In genomic region chr4:185270885-185271284, GRCh38 we compare ENCODE assay signal across 17 cellular contexts.
DNase-seq lines count a peak whose midpoint lies in the region; ATAC-seq lines count a peak whose summit lies in the region.
"Had no signal": no experiment of that assay in that cellular context is flagged by ENCODE, and none has a peak within 500 bp of the region (broad histone marks: within the 10 kb centered on the region; RNA-seq: fewer than 3 reads in every experiment).

No MANE protein-coding gene starts in this region.

- H3K9me3 ChIP-seq in stomach smooth muscle (ENCODE audit: control insufficient read depth in 2 of 2, low read length in 2 of 2) (no peaks in the 10 kb centered on the region), mesenchymal stem cell (ENCODE audit: control insufficient read depth, low read length) (no peaks in the 10 kb centered on the region)
- H3K9me3 ChIP-seq in CD8-positive, alpha-beta memory T cell (ENCODE audit: low read length), result no peaks in the 10 kb centered on the region
- H3K9me3 ChIP-seq: BE2C; BLaER1 treated with 17β-estradiol and CSF1 and Interleukin-3, amounts not matched to agents 10 nM and 100 nM had no signal

- no peak overlapping the region for H3K4me3 Mint-ChIP-seq in activated CD4-positive, alpha-beta T cell treated with anti-CD3 and anti-CD28 coated beads, Interleukin-2, amount 10 ng/mL, durations not matched to agents 24 days and 14 days
- H3K4me3 Mint-ChIP-seq in activated CD4-positive, alpha-beta T cell treated with anti-CD3 and anti-CD28 coated beads, Interleukin-2, amount 10 ng/mL, durations not matched to agents 7 days and 5 days, result no peak overlapping the region
- H3K4me3 Mint-ChIP-seq in CD8-positive, alpha-beta memory T cell, result no peak overlapping the region
- H3K4me3 Mint-ChIP-seq: CD8-positive, alpha-beta T cell had no signal

- intact Hi-C loops in activated CD4-positive, alpha-beta T cell treated with anti-CD3 and anti-CD28 coated beads, Interleukin-2, amount 10 ng/mL, durations not matched to agents 24 days and 14 days (cut with micrococcal nuclease), result no loop called here

- no peaks in the 10 kb centered on the region for H3K9me3 Mint-ChIP-seq in activated CD4-positive, alpha-beta T cell treated with anti-CD3 and anti-CD28 coated beads, Interleukin-2, amount 10 ng/mL, durations not matched to agents 24 days and 14 days
- H3K9me3 Mint-ChIP-seq in activated CD4-positive, alpha-beta T cell treated with anti-CD3 and anti-CD28 coated beads, Interleukin-2, amount 10 ng/mL, durations not matched to agents 7 days and 5 days, result no peaks in the 10 kb centered on the region
- no peaks in the 10 kb centered on the region for H3K9me3 Mint-ChIP-seq in CD8-positive, alpha-beta memory T cell
- H3K9me3 Mint-ChIP-seq: CD8-positive, alpha-beta T cell had no signal

- H3K27ac Mint-ChIP-seq in activated CD4-positive, alpha-beta T cell treated with anti-CD3 and anti-CD28 coated beads, Interleukin-2, amount 10 ng/mL, durations not matched to agents 24 days and 14 days, result no peak overlapping the region
- H3K27ac Mint-ChIP-seq in activated CD4-positive, alpha-beta T cell treated with anti-CD3 and anti-CD28 coated beads, Interleukin-2, amount 10 ng/mL, durations not matched to agents 7 days and 5 days, result no peak overlapping the region
- H3K27ac Mint-ChIP-seq in CD8-positive, alpha-beta memory T cell, result peak overlapping the region in 1 of 8 donors; percentile 26
- H3K27ac Mint-ChIP-seq: CD8-positive, alpha-beta T cell had no signal

- H3K27ac ChIP-seq in stomach smooth muscle (ENCODE audit: low read length) (peak overlapping the region; percentile 31), mesenchymal stem cell (ENCODE audit: low read length, poor library complexity, severe bottlenecking) (no peak overlapping the region)
- no peak overlapping the region for H3K27ac ChIP-seq in CD8-positive, alpha-beta memory T cell (ENCODE audit: low read depth, low read length)
- H3K27ac ChIP-seq: 22Rv1; BLaER1 treated with 17β-estradiol and CSF1 and Interleukin-3, amounts not matched to agents 10 nM and 100 nM; GM23248 had no signal

- peaks cover 11% of the 10 kb centered on the region for H3K4me1 Mint-ChIP-seq in activated CD4-positive, alpha-beta T cell treated with anti-CD3 and anti-CD28 coated beads, Interleukin-2, amount 10 ng/mL, durations not matched to agents 24 days and 14 days
- H3K4me1 Mint-ChIP-seq in activated CD4-positive, alpha-beta T cell treated with anti-CD3 and anti-CD28 coated beads, Interleukin-2, amount 10 ng/mL, durations not matched to agents 7 days and 5 days, result peaks cover 16% of the 10 kb centered on the region
- H3K4me1 Mint-ChIP-seq in CD8-positive, alpha-beta memory T cell, result peaks cover 3 to 15% (median 3%) of the 10 kb centered on the region in 3 donors

- H3K4me2 ChIP-seq in mesenchymal stem cell (ENCODE audit: low read length, poor library complexity, severe bottlenecking), result no peak overlapping the region
- H3K4me2 ChIP-seq: BLaER1 treated with 17β-estradiol and CSF1 and Interleukin-3, amounts not matched to agents 10 nM and 100 nM had no signal

- no peak overlapping the region for H2BK5ac ChIP-seq in mesenchymal stem cell (ENCODE audit: low read depth, low read length, poor library complexity, severe bottlenecking)

- no peaks in the 10 kb centered on the region for H3K27me3 ChIP-seq in stomach smooth muscle (ENCODE audit: control insufficient read depth in 1 of 2, insufficient read depth in 2 of 2, low read length in 2 of 2)
- no peaks in the 10 kb centered on the region for H3K27me3 ChIP-seq in mesenchymal stem cell (ENCODE audit: control insufficient read depth in 1 of 2, insufficient read depth in 1 of 2, low read length in 2 of 2)
- no peaks in the 10 kb centered on the region for H3K27me3 ChIP-seq in CD8-positive, alpha-beta memory T cell (ENCODE audit: insufficient read depth, low read length, poor library complexity, severe bottlenecking)
- H3K27me3 ChIP-seq: BE2C; BLaER1 treated with 17β-estradiol and CSF1 and Interleukin-3, amounts not matched to agents 10 nM and 100 nM had no signal

- H2BK120ac ChIP-seq in mesenchymal stem cell (ENCODE audit: low read depth, low read length), result no peak overlapping the region

- no peaks in the 10 kb centered on the region for H3K4me1 ChIP-seq in stomach smooth muscle (ENCODE audit: control insufficient read depth, insufficient read depth, low read length)
- H3K4me1 ChIP-seq in mesenchymal stem cell (ENCODE audit: control insufficient read depth, insufficient read depth, low read depth, low read length), result peaks cover 8% of the 10 kb centered on the region
- peaks cover 5% of the 10 kb centered on the region for H3K4me1 ChIP-seq in CD8-positive, alpha-beta memory T cell (ENCODE audit: insufficient read depth, low read length)
- H3K4me1 ChIP-seq: BE2C had no signal

- DNase-seq in activated CD4-positive, alpha-beta T cell treated with anti-CD3 and anti-CD28 coated beads, Interleukin-2, amount 10 ng/mL, durations not matched to agents 24 days and 14 days, result peak; percentile 37
- no peak for DNase-seq in activated CD4-positive, alpha-beta T cell treated with anti-CD3 and anti-CD28 coated beads, Interleukin-2, amount 10 ng/mL, durations not matched to agents 7 days and 5 days
- DNase-seq in putamen (ENCODE audit: low spot score) (peak; percentile 49), mesenchymal stem cell (no peak)
- DNase-seq in CD8-positive, alpha-beta memory T cell, result no peak
- DNase-seq: BE2C; CD8-positive, alpha-beta T cell; DMS53; DMS79 treated with DMSO at 0.1 percent for 48 hours; GF-D8; GM23248; H7; HCEC 1CT had no signal

- H3K4ac ChIP-seq in mesenchymal stem cell (ENCODE audit: low read depth in 1 of 2, low read length in 2 of 2), result no peak overlapping the region

- H3K79me1 ChIP-seq in mesenchymal stem cell (replicated peaks; ENCODE audit: low read length, poor library complexity, severe bottlenecking), result peaks cover 18% of the 10 kb centered on the region

- no peak overlapping the region for H2BK12ac ChIP-seq in mesenchymal stem cell (ENCODE audit: low read length in 2 of 2)

- no peak overlapping the region for H2AFZ ChIP-seq in mesenchymal stem cell (ENCODE audit: low read depth, low read length)
- H2AFZ ChIP-seq: GM23248 had no signal

- H3K36me3 ChIP-seq in stomach smooth muscle (ENCODE audit: control insufficient read depth in 2 of 2, insufficient read depth in 2 of 2, low read length in 2 of 2) (no peaks in the 10 kb centered on the region), mesenchymal stem cell (ENCODE audit: control insufficient read depth in 1 of 2, insufficient read depth in 2 of 2, low read depth in 1 of 2, low read length in 2 of 2) (peaks cover 0 to 25% of the 10 kb centered on the region in 2 experiments)
- no peaks in the 10 kb centered on the region for H3K36me3 ChIP-seq in CD8-positive, alpha-beta memory T cell (ENCODE audit: insufficient read depth, low read length)
- H3K36me3 ChIP-seq: BE2C had no signal

- no peaks in the 10 kb centered on the region for H3K27me3 Mint-ChIP-seq in activated CD4-positive, alpha-beta T cell treated with anti-CD3 and anti-CD28 coated beads, Interleukin-2, amount 10 ng/mL, durations not matched to agents 24 days and 14 days
- H3K27me3 Mint-ChIP-seq in activated CD4-positive, alpha-beta T cell treated with anti-CD3 and anti-CD28 coated beads, Interleukin-2, amount 10 ng/mL, durations not matched to agents 7 days and 5 days, result no peaks in the 10 kb centered on the region
- no peaks in the 10 kb centered on the region for H3K27me3 Mint-ChIP-seq in CD8-positive, alpha-beta memory T cell

- no peak overlapping the region for H2AK5ac ChIP-seq in mesenchymal stem cell (ENCODE audit: low read length, severe bottlenecking)

- no peak overlapping the region for H3K18ac ChIP-seq in mesenchymal stem cell (ENCODE audit: low read depth in 1 of 2, low read length in 2 of 2)

- H3K23ac ChIP-seq in mesenchymal stem cell (ENCODE audit: low read length in 2 of 2), result no peak overlapping the region

- POLR2A ChIA-PET in activated CD4-positive, alpha-beta T cell treated with anti-CD3 and anti-CD28 coated beads, Interleukin-2, amount 10 ng/mL, durations not matched to agents 7 days and 5 days (lab: Charles Lee), result no interaction called here
- POLR2A ChIA-PET in CD8-positive, alpha-beta memory T cell (lab: Charles Lee), result no interaction called here

- CTCF ChIA-PET in activated CD4-positive, alpha-beta T cell treated with anti-CD3 and anti-CD28 coated beads, Interleukin-2, amount 10 ng/mL, durations not matched to agents 7 days and 5 days (lab: Charles Lee), result interaction anchor here (0.5 kb wide), 1 partner anchor 205 kb away, joined by 3 read pairs; no protein-coding TSS in a partner anchor
- CTCF ChIA-PET in CD8-positive, alpha-beta memory T cell (lab: Charles Lee), result no interaction called here

- H3K36me3 Mint-ChIP-seq in activated CD4-positive, alpha-beta T cell treated with anti-CD3 and anti-CD28 coated beads, Interleukin-2, amount 10 ng/mL, durations not matched to agents 24 days and 14 days (ENCODE audit: low read depth), result peaks cover 37% of the 10 kb centered on the region
- H3K36me3 Mint-ChIP-seq in activated CD4-positive, alpha-beta T cell treated with anti-CD3 and anti-CD28 coated beads, Interleukin-2, amount 10 ng/mL, durations not matched to agents 7 days and 5 days (ENCODE audit: low read depth), result peaks cover 17% of the 10 kb centered on the region
- H3K36me3 Mint-ChIP-seq in CD8-positive, alpha-beta memory T cell, result peaks cover 21 to 51% (median 22%) of the 10 kb centered on the region in 3 donors

- H2BK15ac ChIP-seq in mesenchymal stem cell (ENCODE audit: low read depth, poor library complexity, severe bottlenecking), result no peak overlapping the region

- H4K91ac ChIP-seq in mesenchymal stem cell (ENCODE audit: low read length), result no peak overlapping the region

- H4K8ac ChIP-seq in mesenchymal stem cell (ENCODE audit: low read length), result no peak overlapping the region

- H3K4me3 ChIP-seq in stomach smooth muscle (ENCODE audit: low read length in 2 of 2) (no peak overlapping the region), mesenchymal stem cell (ENCODE audit: insufficient read depth in 1 of 2, low read depth in 1 of 2, low read length in 2 of 2) (no peak overlapping the region)
- H3K4me3 ChIP-seq in CD8-positive, alpha-beta memory T cell (ENCODE audit: low read length), result no peak overlapping the region
- H3K4me3 ChIP-seq: BLaER1 treated with 17β-estradiol and CSF1 and Interleukin-3, amounts not matched to agents 10 nM and 100 nM; GM23248 had no signal

- no peak overlapping the region for H3K9ac ChIP-seq in stomach smooth muscle (ENCODE audit: low read length in 2 of 2)
- H3K9ac ChIP-seq in mesenchymal stem cell (ENCODE audit: low read length), result no peak overlapping the region
- H3K9ac ChIP-seq: BLaER1 treated with 17β-estradiol and CSF1 and Interleukin-3, amounts not matched to agents 10 nM and 100 nM; GM23248 had no signal

- WGBS in mesenchymal stem cell, result 92% methylated on average over 5 of the region's 6 CpGs

- ATAC-seq in GM19467 (IDR thresholded peaks at IDR 0.05; ENCODE audit: unreplicated experiment), result no peak
- ATAC-seq: CD8-positive, alpha-beta T cell had no signal

- H3K14ac ChIP-seq in mesenchymal stem cell (ENCODE audit: low read length in 2 of 2), result no peak overlapping the region

Comparison
In these comparisons a context has a peak if more than half of its experiments do, and no peak if none do; other contexts are left out.
1. DNase-seq: peak in activated CD4-positive, alpha-beta T cell treated with anti-CD3 and anti-CD28 coated beads, Interleukin-2, amount 10 ng/mL, durations not matched to agents 24 days and 14 days (single experiment) and putamen (single experiment); none in activated CD4-positive, alpha-beta T cell treated with anti-CD3 and anti-CD28 coated beads, Interleukin-2, amount 10 ng/mL, durations not matched to agents 7 days and 5 days (single experiment), mesenchymal stem cell (single experiment) and CD8-positive, alpha-beta memory T cell (0 of 5).